ENCODE assay signal across 8 cellular contexts in genomic region chr1:3068400-3069361, GRCh38. TPM values are rescaled to one million over a fixed set of nuclear protein-coding genes. Genes with fewer than 3 reads are reported as not detected.
DNase-seq lines count a peak whose midpoint lies in the region; ATAC-seq, FAIRE-seq and TF ChIP-seq lines count a peak whose summit lies in the region.

Gene PRDM16, plus strand, starts transcription at chr1:3069203. Its CDS starts 57 bp downstream, at chr1:3069260.

- H3K36me3 ChIP-seq in CD8-positive, alpha-beta T cell (ENCODE audit: insufficient read depth, low read length), result no peaks in the 10 kb centered on the region

- no peaks in the 10 kb centered on the region for H3K9me3 Mint-ChIP-seq in CD8-positive, alpha-beta T cell
- no peaks in the 10 kb centered on the region for H3K9me3 Mint-ChIP-seq in stimulated activated naive CD8-positive, alpha-beta T cell treated with anti-CD3 and anti-CD28 coated beads, Interleukin-15, Interleukin-2, amounts not matched to agents 100 ng/mL and 50 ng/mL, for 24 hours

- intact Hi-C loops in CD8-positive, alpha-beta T cell (cut with DNase I, micrococcal nuclease), result no loop called here
- intact Hi-C loops in lower leg skin (cut with DNase I; ENCODE audit: low total_unique reads), result no loop called here

- CTCF ChIA-PET in CD8-positive, alpha-beta T cell (lab: Charles Lee), result no interaction called here

- WGBS in lower leg skin, 2 donors, result 1% methylated on average over 76 to 89 of the region's 110 CpGs

- no peak within 1 kb of the TSS for H3K27ac Mint-ChIP-seq in CD8-positive, alpha-beta T cell
- no peak within 1 kb of the TSS for H3K27ac Mint-ChIP-seq in stimulated activated naive CD8-positive, alpha-beta T cell treated with anti-CD3 and anti-CD28 coated beads, Interleukin-15, Interleukin-2, amounts not matched to agents 100 ng/mL and 50 ng/mL, for 24 hours

- POLR2A ChIA-PET in CD8-positive, alpha-beta T cell (lab: Charles Lee), result no interaction called here

- no peaks in the 10 kb centered on the region for H3K9me3 ChIP-seq in CD8-positive, alpha-beta T cell (ENCODE audit: low read length)

- TF ChIP-seq POLR2A in lower leg skin (IDR thresholded peaks at IDR 0.05), result no peak

- H3K4me3 ChIP-seq in CD8-positive, alpha-beta T cell (ENCODE audit: low read depth, low read length), result no peak within 1 kb of the TSS
- H3K4me3 ChIP-seq in choroid plexus epithelial cell (ENCODE audit: low read depth, low read length) (peak within 1 kb of the TSS; percentile 51), lower leg skin (ENCODE audit: low read depth, poor library complexity, severe bottlenecking) (peak within 1 kb of the TSS; percentile 40)

- ATAC-seq in CD8-positive, alpha-beta T cell, result no peak
- no peak for ATAC-seq in HG03045 (IDR thresholded peaks at IDR 0.05; ENCODE audit: unreplicated experiment)

- FAIRE-seq in RCC 7860 (lab: Jason Lieb, UNC), result no peak

- no peak within 1 kb of the TSS for H3K27ac ChIP-seq in CD8-positive, alpha-beta T cell (ENCODE audit: low read depth, low read length)

- H3K4me3 Mint-ChIP-seq in CD8-positive, alpha-beta T cell, result peak within 1 kb of the TSS; percentile 83
- peak within 1 kb of the TSS; percentile 84 for H3K4me3 Mint-ChIP-seq in stimulated activated naive CD8-positive, alpha-beta T cell treated with anti-CD3 and anti-CD28 coated beads, Interleukin-15, Interleukin-2, amounts not matched to agents 100 ng/mL and 50 ng/mL, for 24 hours

- no peaks in the 10 kb centered on the region for H3K36me3 Mint-ChIP-seq in CD8-positive, alpha-beta T cell
- H3K36me3 Mint-ChIP-seq in stimulated activated naive CD8-positive, alpha-beta T cell treated with anti-CD3 and anti-CD28 coated beads, Interleukin-15, Interleukin-2, amounts not matched to agents 100 ng/mL and 50 ng/mL, for 24 hours (ENCODE audit: low read depth), result no peaks in the 10 kb centered on the region

- no peak for DNase-seq in CD8-positive, alpha-beta T cell
- DNase-seq in NCI-H2196 treated with DMSO at 0.1 percent for 48 hours (lab: John Stamatoyannopoulos, UW; ENCODE audit: unreplicated experiment), result peak; percentile 33
- peak; percentile 39 for DNase-seq in choroid plexus epithelial cell (ENCODE audit: low read depth)
- DNase-seq in lower leg skin (ENCODE audit: low spot score in 2 of 2), result no peak
- DNase-seq in GM19238 (ENCODE audit: insufficient read length, low spot score), result no peak
- no peak for DNase-seq in RCC 7860 (ENCODE audit: low spot score)

- H3K4me1 Mint-ChIP-seq in CD8-positive, alpha-beta T cell (ENCODE audit: low read depth), result peaks cover 4% of the 10 kb centered on the region
- peaks cover 4% of the 10 kb centered on the region for H3K4me1 Mint-ChIP-seq in stimulated activated naive CD8-positive, alpha-beta T cell treated with anti-CD3 and anti-CD28 coated beads, Interleukin-15, Interleukin-2, amounts not matched to agents 100 ng/mL and 50 ng/mL, for 24 hours (ENCODE audit: low read depth)

- TF ChIP-seq CTCF in CD8-positive, alpha-beta T cell (IDR thresholded peaks at IDR 0.05), result no peak
- TF ChIP-seq CTCF in choroid plexus epithelial cell (conservative IDR thresholded peaks at IDR 0.05; ENCODE audit: low read depth, low read length) (no peak), lower leg skin (IDR thresholded peaks at IDR 0.05) (no peak)

- peaks cover 14% of the 10 kb centered on the region for H3K27me3 Mint-ChIP-seq in CD8-positive, alpha-beta T cell (ENCODE audit: low read depth)
- peaks cover 14% of the 10 kb centered on the region for H3K27me3 Mint-ChIP-seq in stimulated activated naive CD8-positive, alpha-beta T cell treated with anti-CD3 and anti-CD28 coated beads, Interleukin-15, Interleukin-2, amounts not matched to agents 100 ng/mL and 50 ng/mL, for 24 hours

- H3K27me3 ChIP-seq in CD8-positive, alpha-beta T cell (ENCODE audit: insufficient read depth, low read length), result peaks cover 10% of the 10 kb centered on the region

- H3K4me1 ChIP-seq in CD8-positive, alpha-beta T cell (ENCODE audit: insufficient read depth, low read length), result no peaks in the 10 kb centered on the region

RNA-seq across cellular contexts. Expression of gene PRDM16, which starts in this region (rescaled TPM):
- total RNA-seq in CD8-positive, alpha-beta T cell, result not detected
- under 1 TPM in 3 of 4 donors, not detected in 1; 0.08 to 0.91 (median 0.56) TPM for total RNA-seq in lower leg skin

Comparison
In these comparisons a context has a peak if more than half of its experiments do, and no peak if none do; other contexts are left out.
1. DNase-seq: peak in NCI-H2196 treated with DMSO at 0.1 percent for 48 hours (single experiment) and choroid plexus epithelial cell (single experiment); none in CD8-positive, alpha-beta T cell (0 of 7), lower leg skin (0 of 2), GM19238 (single experiment) and RCC 7860 (single experiment).